Comparison of ENCODE assay signal across 18 cellular contexts in genomic region chr2:150097402-150097801, GRCh38.
DNase-seq lines count a peak whose midpoint lies in the region; ATAC-seq, FAIRE-seq and TF ChIP-seq lines count a peak whose summit lies in the region.
"Had no signal": no experiment of that assay in that cellular context is flagged by ENCODE, and none has a peak within 500 bp of the region (broad histone marks: within the 10 kb centered on the region; RNA-seq: fewer than 3 reads in every experiment).

No MANE protein-coding gene starts in this region.

- H3K27me3 Mint-ChIP-seq in MCF 10A (ENCODE audit: insufficient read depth, unreplicated experiment) (no peaks in the 10 kb centered on the region), osteocyte (ENCODE audit: unreplicated experiment) (no peaks in the 10 kb centered on the region)
- H3K27me3 Mint-ChIP-seq: CD4-positive, alpha-beta memory T cell had no signal

- H3K9me3 Mint-ChIP-seq in MCF 10A (ENCODE audit: unreplicated experiment) (no peaks in the 10 kb centered on the region), osteocyte (ENCODE audit: unreplicated experiment) (no peaks in the 10 kb centered on the region)

- CTCF ChIA-PET in mammary epithelial cell (lab: Charles Lee; ENCODE audit: low non-redundant PET) (no interaction called here), MCF 10A (lab: Yijun Ruan, JAX) (interaction anchor here (0.8 to 1.1 kb wide), 5 partner anchors 8 to 75 kb away, joined by 3 to 6 read pairs (median 4); no protein-coding TSS in a partner anchor), K562 (lab: Yijun Ruan, JAX; ENCODE audit: low intra/inter-chr PET ratio) (no interaction called here)

- H3K27ac Mint-ChIP-seq in MCF 10A (ENCODE audit: low read depth, unreplicated experiment) = no peak overlapping the region
- H3K27ac Mint-ChIP-seq in osteocyte (ENCODE audit: unreplicated experiment) = no peak overlapping the region
- H3K27ac Mint-ChIP-seq: CD14-positive monocyte; CD4-positive, alpha-beta memory T cell had no signal

- H3K4me1 Mint-ChIP-seq in MCF 10A (ENCODE audit: insufficient read depth, unreplicated experiment) = no peaks in the 10 kb centered on the region
- H3K4me1 Mint-ChIP-seq in osteocyte (ENCODE audit: unreplicated experiment) = peaks cover 12% of the 10 kb centered on the region
- H3K4me1 Mint-ChIP-seq: CD14-positive monocyte; CD4-positive, alpha-beta memory T cell had no signal

- H3K9me2 ChIP-seq in hepatocyte (replicated peaks; ENCODE audit: insufficient read depth) = no peaks in the 10 kb centered on the region

- no TSS peak for BruUV-seq in mammary epithelial cell (replicated peaks; lab: Mats Ljungman, UMichigan)
- BruUV-seq in MCF 10A (replicated peaks; lab: Mats Ljungman, UMichigan) = no TSS peak
- BruUV-seq in K562 (replicated peaks; lab: Mats Ljungman, UMichigan) = no TSS peak

- DNase-seq in mammary epithelial cell (no peak), MCF 10A (ENCODE audit: unreplicated experiment) (no peak), K562 (ENCODE audit: extremely low read depth in 1 of 4, low spot score in 3 of 4) (no peak), hepatocyte (ENCODE audit: low spot score) (no peak), SIG-M5 (lab: John Stamatoyannopoulos, UW) (no peak), osteocyte (ENCODE audit: extremely low spot score, unreplicated experiment) (no peak)
- DNase-seq: Calu3; CD4-positive, alpha-beta memory T cell; DMS79 treated with DMSO at 0.1 percent for 48 hours; KBM-7 had no signal

- H3K4me3 Mint-ChIP-seq in MCF 10A (ENCODE audit: unreplicated experiment) = no peak overlapping the region
- no peak overlapping the region for H3K4me3 Mint-ChIP-seq in osteocyte (ENCODE audit: unreplicated experiment)
- H3K4me3 Mint-ChIP-seq: CD14-positive monocyte; CD4-positive, alpha-beta memory T cell had no signal

- POLR2A ChIA-PET in MCF 10A (lab: Yijun Ruan, JAX) (interaction anchor here (0.9 to 1.5 kb wide), 5 partner anchors 11 to 388 kb away, joined by 3 to 5 read pairs (median 4); no protein-coding TSS in a partner anchor), K562 (lab: Yijun Ruan, JAX) (no interaction called here)

- intact Hi-C loops in mammary epithelial cell (cut with micrococcal nuclease) (no loop called here), MCF 10A (cut with micrococcal nuclease) (no loop called here), K562 (cut with micrococcal nuclease) (no loop called here)

- H3K36me3 Mint-ChIP-seq in MCF 10A (ENCODE audit: insufficient read depth, unreplicated experiment) = peaks cover 4% of the 10 kb centered on the region
- H3K36me3 Mint-ChIP-seq in osteocyte (ENCODE audit: unreplicated experiment) = no peaks in the 10 kb centered on the region
- H3K36me3 Mint-ChIP-seq: CD14-positive monocyte; CD4-positive, alpha-beta memory T cell had no signal

- H3K36me3 ChIP-seq in mammary epithelial cell (ENCODE audit: insufficient read depth, low read length) (no peaks in the 10 kb centered on the region), K562 (ENCODE audit: control insufficient read depth, insufficient read depth, low read length) (no peaks in the 10 kb centered on the region), hepatocyte (replicated peaks; ENCODE audit: insufficient read depth, low read depth) (no peaks in the 10 kb centered on the region)
- H3K36me3 ChIP-seq: BLaER1, HAP-1 had no signal

- TF ChIP-seq CTCF in mammary epithelial cell (conservative IDR thresholded peaks at IDR 0.05 in 1 of 2, IDR thresholded peaks at IDR 0.05 in 1 of 2; ENCODE audit: extremely low read depth in 1 of 2, insufficient read depth in 1 of 2, low read depth in 1 of 2, low read length in 2 of 2) (no peak), MCF 10A (IDR thresholded peaks at IDR 0.05; ENCODE audit: unreplicated experiment) (no peak), K562 (IDR thresholded peaks at IDR 0.05 in 2 of 3, conservative IDR thresholded peaks at IDR 0.05 in 1 of 3; ENCODE audit: insufficient read depth in 2 of 3, low read depth in 1 of 3, low read length in 3 of 3) (no peak), hepatocyte (IDR thresholded peaks at IDR 0.05; ENCODE audit: poor library complexity) (no peak), osteocyte (IDR thresholded peaks at IDR 0.05) (no peak)

- FAIRE-seq in G401.6 (lab: Jason Lieb, UNC) (peak; percentile 28), K562 (lab: Jason Lieb, UNC) (no peak)
- FAIRE-seq: GM12878, H1 had no signal

- no peaks in the 10 kb centered on the region for H3K9me1 ChIP-seq in K562 (ENCODE audit: control insufficient read depth, insufficient read depth, low read length)

- dilution Hi-C loops in mammary epithelial cell (cut with HindIII; ENCODE audit: low sequenced_read_pairs) = no loop called here

- H3K4me3 ChIP-seq in mammary epithelial cell (replicated peaks in 1 of 3; ENCODE audit: insufficient read depth in 1 of 3, low read depth in 2 of 3, low read length in 3 of 3) (no peak overlapping the region), K562 (no peak overlapping the region), hepatocyte (no peak overlapping the region)
- H3K4me3 ChIP-seq: BLaER1, GM12878, HAP-1 had no signal

- H3K27me3 ChIP-seq in mammary epithelial cell (ENCODE audit: insufficient read depth, low read length) = no peaks in the 10 kb centered on the region
- no peaks in the 10 kb centered on the region for H3K27me3 ChIP-seq in K562 (ENCODE audit: control insufficient read depth in 2 of 2, insufficient read depth in 2 of 2, low read length in 2 of 2)
- H3K27me3 ChIP-seq in hepatocyte = no peaks in the 10 kb centered on the region
- H3K27me3 ChIP-seq: BLaER1 had no signal

- no peak for TF ChIP-seq POLR2A in K562 (conservative IDR thresholded peaks at IDR 0.05)

- no peak for TF ChIP-seq EP300 in K562 (IDR thresholded peaks at IDR 0.05; ENCODE audit: low read length)

- peaks cover 6% of the 10 kb centered on the region for H3K4me1 ChIP-seq in mammary epithelial cell (ENCODE audit: insufficient read depth, low read length)
- H3K4me1 ChIP-seq in K562 (replicated peaks in 1 of 2; ENCODE audit: control insufficient read depth in 2 of 2, insufficient read depth in 2 of 2, low read length in 2 of 2) = no peaks in the 10 kb centered on the region
- H3K4me1 ChIP-seq in hepatocyte (ENCODE audit: insufficient read depth) = peaks cover 15% of the 10 kb centered on the region
- H3K4me1 ChIP-seq: BLaER1 had no signal

- in situ Hi-C loops in mammary epithelial cell (cut with MboI; ENCODE audit: low sequenced_read_pairs in 2 of 2) (no loop called here), K562 (cut with MboI) (no loop called here)

- H2AFZ ChIP-seq in mammary epithelial cell (ENCODE audit: low read depth, low read length) = peak overlapping the region; percentile 76
- H2AFZ ChIP-seq in K562 (ENCODE audit: low read depth, low read length) = no peak overlapping the region
- H2AFZ ChIP-seq in hepatocyte = no peak overlapping the region

- no peak overlapping the region for H3K27ac ChIP-seq in mammary epithelial cell (ENCODE audit: insufficient read depth, low read depth, low read length)
- H3K27ac ChIP-seq in K562 (ENCODE audit: extremely low read depth, low read depth, low read length) = no peak overlapping the region
- peak overlapping the region; percentile 50 for H3K27ac ChIP-seq in hepatocyte
- H3K27ac ChIP-seq: 22Rv1, BLaER1 had no signal

- no peak for TF ChIP-seq RAD21 in K562 (CRISPR knock-in tag; conservative IDR thresholded peaks at IDR 0.05 in 1 of 2, IDR thresholded peaks at IDR 0.05 in 1 of 2)

- 98% methylated on average over 3 of the region's 3 CpGs for WGBS in mammary epithelial cell (ENCODE audit: low coverage, missing lambda C conversion rate)
- 0% methylated on average over 3 of the region's 3 CpGs for WGBS in K562 (ENCODE audit: insufficient coverage, low coverage, missing lambda C conversion rate)
- WGBS in hepatocyte (ENCODE audit: low lambda C conversion rate, missing lambda C conversion rate) = 98% methylated on average over 3 of the region's 3 CpGs

- H3K9ac ChIP-seq in mammary epithelial cell (ENCODE audit: insufficient read depth, low read length) = no peak overlapping the region
- H3K9ac ChIP-seq in K562 (ENCODE audit: insufficient read depth in 1 of 2, low read depth in 2 of 2, low read length in 2 of 2) = no peak overlapping the region
- H3K9ac ChIP-seq: BLaER1 had no signal

- no peaks in the 10 kb centered on the region for H4K20me1 ChIP-seq in mammary epithelial cell (ENCODE audit: insufficient read depth, low read length)
- no peaks in the 10 kb centered on the region for H4K20me1 ChIP-seq in K562 (replicated peaks; ENCODE audit: control insufficient read depth, insufficient read depth, low read length)
- no peaks in the 10 kb centered on the region for H4K20me1 ChIP-seq in hepatocyte (ENCODE audit: insufficient read depth, poor library complexity, severe bottlenecking)
- H4K20me1 ChIP-seq: BLaER1 had no signal

- H3K4me2 ChIP-seq in mammary epithelial cell (ENCODE audit: insufficient read depth, low read depth, low read length) = no peak overlapping the region
- H3K4me2 ChIP-seq in K562 (ENCODE audit: insufficient read depth, low read length) = no peak overlapping the region
- no peak overlapping the region for H3K4me2 ChIP-seq in hepatocyte
- H3K4me2 ChIP-seq: BLaER1 had no signal

- H3K79me2 ChIP-seq in mammary epithelial cell (ENCODE audit: insufficient read depth, low read length) (no peaks in the 10 kb centered on the region), K562 (ENCODE audit: control insufficient read depth, insufficient read depth, low read length) (no peaks in the 10 kb centered on the region), hepatocyte (no peaks in the 10 kb centered on the region)

- ATAC-seq in K562 (no peak), GM21723 (IDR thresholded peaks at IDR 0.05; ENCODE audit: unreplicated experiment) (no peak)

- H3K9me3 ChIP-seq in mammary epithelial cell (replicated peaks; ENCODE audit: insufficient read depth, low read length) = no peaks in the 10 kb centered on the region
- no peaks in the 10 kb centered on the region for H3K9me3 ChIP-seq in K562 (replicated peaks; ENCODE audit: control insufficient read depth, insufficient read depth, low read depth, low read length)
- no peaks in the 10 kb centered on the region for H3K9me3 ChIP-seq in hepatocyte (ENCODE audit: low read depth)
- H3K9me3 ChIP-seq: BLaER1, HAP-1 had no signal

TF ChIP-seq in K562, 482 proteins besides CTCF, POLR2A, EP300 and RAD21:
- no peak for TF ChIP-seq ZNF77 (CRISPR knock-in tag; IDR thresholded peaks at IDR 0.05)
- no peak for TF ChIP-seq ZNF57 (CRISPR knock-in tag; IDR thresholded peaks at IDR 0.05)
- TF ChIP-seq GATAD2B (IDR thresholded peaks at IDR 0.05; ENCODE audit: borderline replicate concordance) = no peak
- TF ChIP-seq LEF1 (IDR thresholded peaks at IDR 0.05) = no peak
- TF ChIP-seq MCM2 (IDR thresholded peaks at IDR 0.05; ENCODE audit: low read depth) = no peak
- peak; percentile 41; the same call in 1 of the 2 replicates for TF ChIP-seq ZNF316 (IDR thresholded peaks at IDR 0.05)
- peak; percentile 19; the same call in 1 of the 2 replicates for TF ChIP-seq C11orf30 (IDR thresholded peaks at IDR 0.05; ENCODE audit: low read depth)
- TF ChIP-seq PHB2 (IDR thresholded peaks at IDR 0.05; ENCODE audit: low read depth) = no peak
- TF ChIP-seq ZNF354B (CRISPR knock-in tag; IDR thresholded peaks at IDR 0.05) = no peak
